In genomic region chr12:49763006-49763591, GRCh38 we compare ENCODE assay signal across 8 cellular contexts. TPM values are rescaled to one million over a fixed set of nuclear protein-coding genes. Genes with fewer than 3 reads are reported as not detected.
DNase-seq lines count a peak whose midpoint lies in the region; ATAC-seq and TF ChIP-seq lines count a peak whose summit lies in the region.

No MANE protein-coding gene starts in this region.

- H3K27ac Mint-ChIP-seq in activated CD4-positive, alpha-beta T cell treated with anti-CD3 and anti-CD28 coated beads, Interleukin-2, amount 10 ng/mL, durations not matched to agents 7 days and 5 days: peak overlapping the region; percentile 83

- H3K36me3 ChIP-seq in GM06990 (ENCODE audit: control insufficient read depth, insufficient read depth, low read length) (peaks cover 38% of the 10 kb centered on the region), MM.1S (replicated peaks; ENCODE audit: insufficient read depth, low read length) (peaks cover 21% of the 10 kb centered on the region), colonic mucosa (peaks cover 29% of the 10 kb centered on the region)

- intact Hi-C loops in colonic mucosa (cut with DNase I): no loop called here

- H3K9ac ChIP-seq in MM.1S (ENCODE audit: low read length) (no peak overlapping the region), colonic mucosa (ENCODE audit: low read depth in 2 of 2, low read length in 2 of 2) (no peak overlapping the region)

- H3K27me3 ChIP-seq in GM06990 (replicated peaks; ENCODE audit: control insufficient read depth, insufficient read depth, low read length) (no peaks in the 10 kb centered on the region), MM.1S (replicated peaks; ENCODE audit: insufficient read depth, low read length) (no peaks in the 10 kb centered on the region), colonic mucosa (no peaks in the 10 kb centered on the region)

- H3K4me3 ChIP-seq in GM06990 (replicated peaks; ENCODE audit: low read depth, low read length) (no peak overlapping the region), MM.1S (ENCODE audit: low read length) (no peak overlapping the region), colonic mucosa (no peak overlapping the region)

- peaks cover 53% of the 10 kb centered on the region for H3K4me1 Mint-ChIP-seq in activated CD4-positive, alpha-beta T cell treated with anti-CD3 and anti-CD28 coated beads, Interleukin-2, amount 10 ng/mL, durations not matched to agents 7 days and 5 days

- H3K9me3 ChIP-seq in MM.1S (replicated peaks; ENCODE audit: insufficient read depth, low read length): no peaks in the 10 kb centered on the region
- H3K9me3 ChIP-seq in colonic mucosa: no peaks in the 10 kb centered on the region

- peaks cover 53% of the 10 kb centered on the region for H3K36me3 Mint-ChIP-seq in activated CD4-positive, alpha-beta T cell treated with anti-CD3 and anti-CD28 coated beads, Interleukin-2, amount 10 ng/mL, durations not matched to agents 7 days and 5 days (ENCODE audit: low read depth)

- ATAC-seq in GM21447 (IDR thresholded peaks at IDR 0.05; ENCODE audit: unreplicated experiment): no peak

- H3K27ac ChIP-seq in MM.1S (ENCODE audit: low read length) (peak overlapping the region; percentile 19; the same call in 1 of the 2 replicates), colonic mucosa (no peak overlapping the region)

- H3K9me3 Mint-ChIP-seq in activated CD4-positive, alpha-beta T cell treated with anti-CD3 and anti-CD28 coated beads, Interleukin-2, amount 10 ng/mL, durations not matched to agents 7 days and 5 days: no peaks in the 10 kb centered on the region

- CTCF ChIA-PET in activated CD4-positive, alpha-beta T cell treated with anti-CD3 and anti-CD28 coated beads, Interleukin-2, amount 10 ng/mL, durations not matched to agents 7 days and 5 days (lab: Charles Lee): interaction anchor here (0.8 to 4.8 kb wide), 10 partner anchors 9 to 89 kb away, joined by 3 to 26 read pairs (median 5); partner anchors contain the start of gene TMBIM6

- no peak overlapping the region for H2AFZ ChIP-seq in MM.1S (ENCODE audit: low read length)

- H3K4me1 ChIP-seq in MM.1S (ENCODE audit: low read length) (peaks cover 18% of the 10 kb centered on the region), colonic mucosa (no peaks in the 10 kb centered on the region)

- no peak overlapping the region; the same call in 1 of the 2 replicates for H3K4me2 ChIP-seq in MM.1S (ENCODE audit: low read depth, low read length)

- peak; percentile 88 for TF ChIP-seq CTCF in GM06990 (IDR thresholded peaks at IDR 0.05; ENCODE audit: insufficient read depth, low read length, poor library complexity, severe bottlenecking)
- peak; percentile 71 for TF ChIP-seq CTCF in MM.1S (IDR thresholded peaks at IDR 0.05; ENCODE audit: low read length)
- TF ChIP-seq CTCF in colonic mucosa (IDR thresholded peaks at IDR 0.05): peak; percentile 60

- no peaks in the 10 kb centered on the region for H3K27me3 Mint-ChIP-seq in activated CD4-positive, alpha-beta T cell treated with anti-CD3 and anti-CD28 coated beads, Interleukin-2, amount 10 ng/mL, durations not matched to agents 7 days and 5 days

- H3K4me3 Mint-ChIP-seq in activated CD4-positive, alpha-beta T cell treated with anti-CD3 and anti-CD28 coated beads, Interleukin-2, amount 10 ng/mL, durations not matched to agents 7 days and 5 days: peak overlapping the region; percentile 8

- H3K79me2 ChIP-seq in MM.1S (ENCODE audit: low read length): peaks cover 16% of the 10 kb centered on the region

- H4K20me1 ChIP-seq in MM.1S (ENCODE audit: insufficient read depth, low read length): no peaks in the 10 kb centered on the region; the same call in 1 of the 2 replicates

- peak; percentile 36 for DNase-seq in GM06990 (ENCODE audit: extremely low read depth, insufficient read length)
- peak; percentile 34 for DNase-seq in MM.1S
- peak; percentile 81 for DNase-seq in activated CD4-positive, alpha-beta T cell treated with anti-CD3 and anti-CD28 coated beads, Interleukin-2, amount 10 ng/mL, durations not matched to agents 7 days and 5 days
- peak; percentile 71 for DNase-seq in colonic mucosa
- peak; percentile 70 for DNase-seq in medulla oblongata (ENCODE audit: extremely low spot score)
- peak; percentile 52 for DNase-seq in stimulated activated CD8-positive, alpha-beta memory T cell treated with anti-CD3 and anti-CD28 coated beads, Interleukin-15, amount 100 ng/mL, for 24 hours (ENCODE audit: low read depth)
- DNase-seq in OCI-M2 (lab: John Stamatoyannopoulos, UW; ENCODE audit: unreplicated experiment): no peak

- H3K9me2 ChIP-seq in MM.1S (replicated peaks; ENCODE audit: insufficient read depth, low read length): no peaks in the 10 kb centered on the region

- POLR2A ChIA-PET in activated CD4-positive, alpha-beta T cell treated with anti-CD3 and anti-CD28 coated beads, Interleukin-2, amount 10 ng/mL, durations not matched to agents 7 days and 5 days (lab: Charles Lee): interaction anchor here (1.0 kb wide), 1 partner anchor 22 kb away, joined by 8 read pairs; the partner anchor contains the start of gene TMBIM6

- peaks cover 21% of the 10 kb centered on the region for H3F3A ChIP-seq in MM.1S (ENCODE audit: insufficient read depth, low read length)

RNA-seq across cellular contexts. Expression of gene TMBIM6, which starts 21.7 kb away (rescaled TPM):
- 100 to 1,000 TPM; 426 to 442 TPM for total RNA-seq in activated CD4-positive, alpha-beta T cell treated with anti-CD3 and anti-CD28 coated beads, Interleukin-2, amount 10 ng/mL, durations not matched to agents 7 days and 5 days
- 1,000 to 10,000 TPM in 1 of 2 donors, 100 to 1,000 TPM in 1; 868 to 1,024 TPM for total RNA-seq in colonic mucosa

RNA-seq across cellular contexts. Expression of gene FMNL3, which starts 55.9 kb away (rescaled TPM):
- total RNA-seq in activated CD4-positive, alpha-beta T cell treated with anti-CD3 and anti-CD28 coated beads, Interleukin-2, amount 10 ng/mL, durations not matched to agents 7 days and 5 days: 10 to 100 TPM; 37.4 to 38.2 TPM
- total RNA-seq in colonic mucosa: 1 to 10 TPM; 3.0 to 5.0 TPM

Comparison
In these comparisons a context has a peak if more than half of its experiments do, and no peak if none do; other contexts are left out.
1. RNA of gene FMNL3, which starts 55.9 kb away (total RNA-seq): 37.4 to 38.2 TPM in activated CD4-positive, alpha-beta T cell treated with anti-CD3 and anti-CD28 coated beads, Interleukin-2, amount 10 ng/mL, durations not matched to agents 7 days and 5 days; 3.0 to 5.0 TPM in colonic mucosa; every median in the first group is over 4 times any median in the second.
2. Peak in every context shown above with its lines, with median percentiles within 50 percentile points of each other: CTCF ChIP-seq.